In the genomic region with DNA sequence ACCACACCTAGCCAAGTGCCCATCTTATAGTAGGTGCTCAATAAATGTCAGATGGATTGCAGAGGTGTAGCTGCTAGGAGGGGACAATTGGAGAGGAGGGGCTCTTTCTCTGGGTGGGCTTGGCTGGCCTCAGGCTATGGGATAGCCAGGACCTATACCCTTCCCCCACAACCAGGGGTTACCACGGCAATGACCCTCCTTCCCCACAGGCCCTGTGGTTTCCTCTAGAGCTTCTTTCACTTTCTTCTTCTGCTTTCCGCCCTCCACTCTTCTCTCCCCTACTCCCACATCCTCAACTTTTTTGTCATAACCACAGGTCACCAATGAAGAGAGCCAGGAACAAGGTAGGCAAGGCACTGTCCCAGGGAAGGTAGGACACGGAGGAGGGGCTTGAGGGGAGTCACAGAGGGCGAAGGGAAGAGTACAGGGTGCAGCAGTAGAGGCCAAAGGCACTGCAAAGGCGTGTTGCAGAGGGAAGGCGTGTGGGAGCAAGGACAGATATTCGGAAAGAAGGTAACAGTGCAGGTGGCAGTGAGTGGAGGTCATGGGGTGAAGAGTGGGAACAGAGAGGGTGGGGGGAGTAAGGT, we compare ENCODE assay signal across 10 cellular contexts. TPM values are rescaled to one million over a fixed set of nuclear protein-coding genes. Genes with fewer than 3 reads are reported as not detected.
DNase-seq lines count a peak whose midpoint lies in the region; ATAC-seq and TF ChIP-seq lines count a peak whose summit lies in the region.
"Had no signal": no experiment of that assay in that cellular context is flagged by ENCODE, and none has a peak within 500 bp of the region (broad histone marks: within the 10 kb centered on the region; RNA-seq: fewer than 3 reads in every experiment).

No MANE protein-coding gene starts in this region.

- peak overlapping the region; percentile 46 for H3K27ac ChIP-seq in lower lobe of right lung
- H3K27ac ChIP-seq: SJSA1, thyroid gland had no signal

- H3K27me3 ChIP-seq in lower lobe of right lung (ENCODE audit: low read depth), result no peaks in the 10 kb centered on the region
- H3K27me3 ChIP-seq: SJSA1, thyroid gland had no signal

- ATAC-seq in GM21529 (IDR thresholded peaks at IDR 0.05; ENCODE audit: unreplicated experiment), result peak; percentile 40
- peak; percentile 25 to 41 for ATAC-seq in lower lobe of right lung
- no peak for ATAC-seq in GM21526 (IDR thresholded peaks at IDR 0.05; ENCODE audit: low FRiP score, unreplicated experiment)
- no peak for ATAC-seq in HG03439 (IDR thresholded peaks at IDR 0.05; ENCODE audit: unreplicated experiment)
- ATAC-seq in GM19035 (IDR thresholded peaks at IDR 0.05; ENCODE audit: unreplicated experiment), result no peak

- H3K4me1 ChIP-seq in lower lobe of right lung, result peaks cover 46% of the 10 kb centered on the region
- H3K4me1 ChIP-seq: thyroid gland had no signal

- no peaks in the 10 kb centered on the region for H3K9me3 ChIP-seq in lower lobe of right lung
- H3K9me3 ChIP-seq: SJSA1, thyroid gland had no signal

- intact Hi-C loops in lower lobe of right lung (cut with DNase I), result no loop called here

- CTCF ChIA-PET in GM10248 (lab: Yijun Ruan, JAX), result interaction anchor here (0.7 to 19.5 kb wide), 19 partner anchors 8 to 212 kb away, joined by 3 to 383 read pairs (median 3); a partner anchor contains a TSS

- H3K36me3 ChIP-seq in lower lobe of right lung, result peaks cover 37% of the 10 kb centered on the region

- TF ChIP-seq CTCF in GM10248 (IDR thresholded peaks at IDR 0.05; ENCODE audit: control extremely low read depth, extremely low read depth, low read depth, missing control alignments) (no peak), lower lobe of right lung (IDR thresholded peaks at IDR 0.05) (no peak)

- peak overlapping the region; percentile 30 for H3K4me3 ChIP-seq in lower lobe of right lung
- H3K4me3 ChIP-seq: SJSA1, thyroid gland had no signal

- peak; percentile 72 for DNase-seq in GM10248 (ENCODE audit: extremely low spot score)
- peak; percentile 93 for DNase-seq in OCI-M1 (lab: John Stamatoyannopoulos, UW)
- DNase-seq in lower lobe of right lung, result no peak
- DNase-seq in activated CD4-positive, CD25-positive, alpha-beta regulatory T cell (lab: John Stamatoyannopoulos, UW), result no peak
- DNase-seq: thyroid gland had no signal

- POLR2A ChIA-PET in GM10248 (lab: Yijun Ruan, JAX), result interaction anchor here (0.5 to 1.1 kb wide), 2 partner anchors 86 to 112 kb away, joined by 3 read pairs; a partner anchor contains a TSS

RNA-seq across cellular contexts. Expression of a gene that starts 1.9 kb away (rescaled TPM):
- total RNA-seq in lower lobe of right lung, result 9.7 TPM

RNA-seq across cellular contexts. Expression of a gene that starts 23.0 kb away (rescaled TPM):
- total RNA-seq in lower lobe of right lung, result 30.1 TPM

RNA-seq across cellular contexts. Expression of a gene that starts 28.2 kb away (rescaled TPM):
- total RNA-seq in lower lobe of right lung, result 39.2 TPM

RNA-seq across cellular contexts. Expression of a gene that starts 28.4 kb away (rescaled TPM):
- total RNA-seq in lower lobe of right lung, result 49.5 TPM

RNA-seq across cellular contexts. Expression of a gene that starts 59.1 kb away (rescaled TPM):
- total RNA-seq in lower lobe of right lung, result 2.2 TPM

Comparison
In these comparisons a context has a peak if more than half of its experiments do, and no peak if none do; other contexts are left out.
1. DNase-seq: peak in GM10248 (single experiment) and OCI-M1 (single experiment); none in lower lobe of right lung (single experiment) and activated CD4-positive, CD25-positive, alpha-beta regulatory T cell (0 of 4).
2. ATAC-seq: peak in GM21529 (single experiment) and lower lobe of right lung (2 of 2); none in GM21526 (single experiment), HG03439 (single experiment) and GM19035 (single experiment).